In genomic region chr11:26960265-26960664, GRCh38 we compare ENCODE assay signal across 1 cellular context.
TF ChIP-seq lines count a peak whose summit lies in the region.

No MANE protein-coding gene starts in this region.

TF ChIP-seq in IMR-90, 13 proteins besides CTCF, POLR2A, EP300 and RAD21 (continued from another document):
- no peak for TF ChIP-seq BHLHE40 (IDR thresholded peaks at IDR 0.05; ENCODE audit: low read depth, low read length)
TF ChIP-seq in IMR-90: peak in this region for 0.
